2 cellular contexts compared by ENCODE assay signal in the genomic region with DNA sequence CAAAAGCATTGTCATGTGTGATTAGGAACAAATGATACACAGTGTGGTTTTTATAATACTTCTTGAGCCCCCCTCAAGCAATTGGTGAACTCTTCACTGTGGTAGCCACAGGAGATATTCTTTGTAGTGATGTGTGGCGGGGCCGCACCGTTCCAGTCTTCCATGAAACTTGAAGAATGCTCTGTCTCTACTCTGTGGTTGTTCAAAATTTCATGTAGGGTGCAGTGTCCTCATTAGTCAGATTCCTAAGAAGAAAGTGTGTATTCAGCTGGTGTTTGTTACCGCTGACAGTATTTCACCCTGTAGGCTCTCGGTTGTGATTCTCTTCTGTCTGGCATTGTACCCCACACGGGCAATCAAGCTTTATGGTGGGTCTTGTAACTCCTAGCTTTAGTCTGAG.
TF ChIP-seq lines count a peak whose summit lies in the region.

No MANE protein-coding gene starts in this region.

TF ChIP-seq in IMR-90, 13 proteins besides CTCF, POLR2A, EP300 and RAD21:
- TF ChIP-seq, protein P1, sequence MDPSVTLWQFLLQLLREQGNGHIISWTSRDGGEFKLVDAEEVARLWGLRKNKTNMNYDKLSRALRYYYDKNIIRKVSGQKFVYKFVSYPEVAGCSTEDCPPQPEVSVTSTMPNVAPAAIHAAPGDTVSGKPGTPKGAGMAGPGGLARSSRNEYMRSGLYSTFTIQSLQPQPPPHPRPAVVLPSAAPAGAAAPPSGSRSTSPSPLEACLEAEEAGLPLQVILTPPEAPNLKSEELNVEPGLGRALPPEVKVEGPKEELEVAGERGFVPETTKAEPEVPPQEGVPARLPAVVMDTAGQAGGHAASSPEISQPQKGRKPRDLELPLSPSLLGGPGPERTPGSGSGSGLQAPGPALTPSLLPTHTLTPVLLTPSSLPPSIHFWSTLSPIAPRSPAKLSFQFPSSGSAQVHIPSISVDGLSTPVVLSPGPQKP (IDR thresholded peaks at IDR 0.05; ENCODE audit: borderline replicate concordance, low read depth, low read length), result no peak
- TF ChIP-seq CEBPB (IDR thresholded peaks at IDR 0.05; ENCODE audit: low read depth, low read length) (no peak), MXI1 (IDR thresholded peaks at IDR 0.05; ENCODE audit: borderline replicate concordance, low read depth, low read length) (no peak), MAZ (IDR thresholded peaks at IDR 0.05; ENCODE audit: borderline replicate concordance, low read depth, low read length) (no peak), FOS (IDR thresholded peaks at IDR 0.05; ENCODE audit: low read depth, low read length) (no peak), CHD1 (IDR thresholded peaks at IDR 0.05; ENCODE audit: low read depth, low read length) (no peak), SMC3 (IDR thresholded peaks at IDR 0.05; ENCODE audit: low read depth, low read length) (no peak), RFX5 (IDR thresholded peaks at IDR 0.05; ENCODE audit: low read depth, low read length) (no peak), MAFK (IDR thresholded peaks at IDR 0.05; ENCODE audit: low read depth, low read length) (no peak), RCOR1 (IDR thresholded peaks at IDR 0.05; ENCODE audit: insufficient replicate concordance, low read length) (no peak)
- TF ChIP-seq, protein P2, sequence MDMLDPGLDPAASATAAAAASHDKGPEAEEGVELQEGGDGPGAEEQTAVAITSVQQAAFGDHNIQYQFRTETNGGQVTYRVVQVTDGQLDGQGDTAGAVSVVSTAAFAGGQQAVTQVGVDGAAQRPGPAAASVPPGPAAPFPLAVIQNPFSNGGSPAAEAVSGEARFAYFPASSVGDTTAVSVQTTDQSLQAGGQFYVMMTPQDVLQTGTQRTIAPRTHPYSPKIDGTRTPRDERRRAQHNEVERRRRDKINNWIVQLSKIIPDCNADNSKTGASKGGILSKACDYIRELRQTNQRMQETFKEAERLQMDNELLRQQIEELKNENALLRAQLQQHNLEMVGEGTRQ (IDR thresholded peaks at IDR 0.05; ENCODE audit: low read depth, low read length), result no peak

TF ChIP-seq in H1, 55 proteins besides CTCF, POLR2A, EP300 and RAD21:
- TF ChIP-seq GABPA (IDR thresholded peaks at IDR 0.05; ENCODE audit: borderline replicate concordance, insufficient read depth, low read length) (no peak), NRF1 (IDR thresholded peaks at IDR 0.05; ENCODE audit: low read depth, low read length) (no peak)
